10 cellular contexts compared by ENCODE assay signal in genomic region chr4:107037188-107037587, GRCh38. TPM values are rescaled to one million over a fixed set of nuclear protein-coding genes. Genes with fewer than 3 reads are reported as not detected.
DNase-seq lines count a peak whose midpoint lies in the region; ATAC-seq, FAIRE-seq and TF ChIP-seq lines count a peak whose summit lies in the region.
"Had no signal": no experiment of that assay in that cellular context is flagged by ENCODE, and none has a peak within 500 bp of the region (broad histone marks: within the 10 kb centered on the region; RNA-seq: fewer than 3 reads in every experiment).

No MANE protein-coding gene starts in this region.

- no peak overlapping the region for H2AFZ ChIP-seq in GM12878 (ENCODE audit: control insufficient read depth, low read depth, low read length)

- H3K9ac ChIP-seq in GM12878 (ENCODE audit: control insufficient read depth, insufficient read depth, low read length): no peak overlapping the region

- intact Hi-C loops in GM12878 (cut with micrococcal nuclease; ENCODE audit: unreplicated experiment): no loop called here
- intact Hi-C loops in testis (cut with DNase I; ENCODE audit: low total_unique reads): no loop called here

- POLR2A ChIA-PET in GM12878 (lab: Charles Lee): no interaction called here

- no peak overlapping the region for H3K4me3 ChIP-seq in GM12878
- no peak overlapping the region for H3K4me3 ChIP-seq in testis

- H3K79me2 ChIP-seq in GM12878 (ENCODE audit: control insufficient read depth, insufficient read depth, low read length): no peaks in the 10 kb centered on the region

- peak; percentile 20 to 27 (median 20); a peak in 5 of 6 replicates for TF ChIP-seq CTCF in GM12878 (IDR thresholded peaks at IDR 0.05 in 2 of 3, conservative IDR thresholded peaks at IDR 0.05 in 1 of 3; ENCODE audit: control insufficient read depth in 2 of 3, extremely low read depth in 1 of 3, insufficient read depth in 1 of 3, low read depth in 3 of 3, low read length in 3 of 3)
- peak in 1 of 3 experiments; percentile 24 for TF ChIP-seq CTCF in testis (IDR thresholded peaks at IDR 0.05)

- 0 out of 2 replicates have a peak, but pooled peaks cover 2% of the 10 kb centered on the region for H4K20me1 ChIP-seq in GM12878 (ENCODE audit: control insufficient read depth, insufficient read depth)

- FAIRE-seq in GM12878 (lab: Jason Lieb, UNC): no peak

- no peak for TF ChIP-seq EP300 in GM12878 (IDR thresholded peaks at IDR 0.05; ENCODE audit: borderline replicate concordance in 1 of 2, control insufficient read depth in 1 of 2, low read depth in 2 of 2, low read length in 2 of 2)

- in situ Hi-C loops in GM12878 (cut with MboI): loop anchor here (25.0 kb wide), 1 partner anchor 700 kb away; no protein-coding TSS in a partner anchor

- WGBS in GM12878 (ENCODE audit: insufficient coverage, insufficient replicate concordance, low lambda C conversion rate, missing lambda C conversion rate): 1% methylated on average over 19 of the region's 19 CpGs
- 0 to 1% methylated on average over 19 of the region's 19 CpGs for WGBS in testis, 2 donors

- H3K36me3 ChIP-seq in GM12878 (ENCODE audit: control insufficient read depth in 2 of 2, insufficient read depth in 2 of 2, low read length in 1 of 2) (no peaks in the 10 kb centered on the region), testis (ENCODE audit: low read depth, missing control alignments) (no peaks in the 10 kb centered on the region)

- H3K27ac ChIP-seq in GM12878 (ENCODE audit: control insufficient read depth, insufficient read depth) (no peak overlapping the region), testis (no peak overlapping the region)

- BruUV-seq in GM12878 (replicated peaks; lab: Mats Ljungman, UMichigan): no TSS peak

- H3K4me1 ChIP-seq in GM12878 (ENCODE audit: control insufficient read depth, insufficient read depth, low read length) (peaks cover 6% of the 10 kb centered on the region), testis (peaks cover 25% of the 10 kb centered on the region)

- H3K27me3 ChIP-seq in GM12878 (replicated peaks in 1 of 2; ENCODE audit: control insufficient read depth in 2 of 2, insufficient read depth in 2 of 2, low read length in 1 of 2) (peaks cover 26% of the 10 kb centered on the region in 2 experiments), testis (no peaks in the 10 kb centered on the region)

- SMC1A ChIA-PET in GM12878 (lab: Charles Lee; ENCODE audit: uncharacterized antibody, unreplicated experiment): interaction anchor here (1.2 to 2.1 kb wide), 2 partner anchors 20 to 145 kb away, joined by 3 to 4 read pairs; no protein-coding TSS in a partner anchor

- peak; percentile 48; the same call in 2 of the 3 replicates for ATAC-seq in GM12878
- ATAC-seq in HG03439 (IDR thresholded peaks at IDR 0.05; ENCODE audit: unreplicated experiment): no peak

- CTCF ChIA-PET in GM12878 (lab: Yijun Ruan, JAX): interaction anchor here (0.6 to 1.0 kb wide), 2 partner anchors 146 to 1447 kb away, joined by 3 to 4 read pairs; no protein-coding TSS in a partner anchor

- no peaks in the 10 kb centered on the region for H3K9me3 ChIP-seq in GM12878 (replicated peaks; ENCODE audit: control insufficient read depth, insufficient read depth, low read length)
- no peaks in the 10 kb centered on the region for H3K9me3 ChIP-seq in testis

- H3K4me2 ChIP-seq in GM12878 (ENCODE audit: control insufficient read depth, insufficient read depth): no peak overlapping the region

- RAD21 ChIA-PET in GM12878 (lab: Charles Lee; ENCODE audit: unreplicated experiment): no interaction called here

- DNase-seq in D341Med (ENCODE audit: low spot score) (peak; percentile 75), HK-2 (ENCODE audit: unreplicated experiment) (peak; percentile 32), GM12878 (ENCODE audit: low read depth, low spot score) (no peak), kidney glomerular epithelial cell (lab: John Stamatoyannopoulos, UW) (peak; percentile 18), testis (peak; percentile 62), LoVo (ENCODE audit: low spot score) (no peak)
- no peak for DNase-seq in activated CD4-positive, alpha-beta T cell treated with anti-CD3 and anti-CD28 coated beads, Interleukin-2, amount 50 U/mL, for 1 hour

- no peak for TF ChIP-seq RAD21 in GM12878 (IDR thresholded peaks at IDR 0.05; ENCODE audit: insufficient read depth, low read depth, low read length)

- TF ChIP-seq POLR2A in GM12878 (IDR thresholded peaks at IDR 0.05; ENCODE audit: low read depth, low read length) (no peak), testis (IDR thresholded peaks at IDR 0.05) (no peak)

TF ChIP-seq in GM12878, 131 proteins besides CTCF, POLR2A, EP300 and RAD21:
- TF ChIP-seq USF1 (IDR thresholded peaks at IDR 0.05; ENCODE audit: borderline replicate concordance, extremely low read length, insufficient read depth, low read depth, low read length) (no peak), ESRRA (IDR thresholded peaks at IDR 0.05; ENCODE audit: low read length) (no peak), BCL11A (IDR thresholded peaks at IDR 0.05; ENCODE audit: low read depth, low read length) (no peak), RUNX3 (IDR thresholded peaks at IDR 0.05; ENCODE audit: low read length) (no peak), YY1 (IDR thresholded peaks at IDR 0.05; ENCODE audit: low read depth, low read length) (no peak), SKIL (IDR thresholded peaks at IDR 0.05; ENCODE audit: low read depth, poor library complexity, severe bottlenecking) (no peak)

RNA-seq across cellular contexts. Expression of gene DKK2, which starts 1.1 kb away (rescaled TPM):
- total RNA-seq in GM12878 (2013; cell fraction: nucleolus; rRNA removed): not detected in 2 replicates
- total RNA-seq in GM12878 (2014; rRNA removed) (not detected in 2 replicates), GM12878 (2014; rRNA removed; fragmentation: Illumina TruSeq; extraction: Trizol) (not detected in 2 replicates), GM12878 (2021) (not detected in 2 replicates), testis (under 1 TPM in 1 of 2 donors, not detected in 1; 0.62 TPM)
- not detected for polyA plus RNA-seq in GM12878 (2011; ENCODE audit: low read depth)
- polyA plus RNA-seq in GM12878 (2011; rRNA removed) (not detected in 2 replicates), GM12878 (2014; fragmentation: Illumina TruSeq; extraction: Trizol) (not detected in 2 replicates), GM12878 (2014; fragmentation: Nextera tagmentation; extraction: Ambion mirVana) (not detected), GM12878 (2014; rRNA removed) (not detected in 2 replicates), GM12878 (2016; fragmentation: Nextera tagmentation; extraction: Ambion mirVana) (not detected), testis (ENCODE audit: insufficient read depth, low read depth, low replicate concordance) (0.21 TPM)
- not detected in 2 replicates for polyA plus RNA-seq in GM12878 (2011; cell fraction: cytosol; rRNA removed)
- 0.12 TPM in 1 of 2 replicates, not detected in the other for polyA plus RNA-seq in GM12878 (2011; cell fraction: nucleus; rRNA removed)
- not detected in 2 replicates for polyA plus RNA-seq in GM12878 (2012)
- not detected in 2 replicates for polyA minus RNA-seq in GM12878 (2011; rRNA and poly(A)+ RNA removed)
- polyA minus RNA-seq in GM12878 (2011; cell fraction: cytosol; rRNA and poly(A)+ RNA removed): not detected in 2 replicates
- not detected in 2 replicates for polyA minus RNA-seq in GM12878 (2011; cell fraction: nucleus; rRNA and poly(A)+ RNA removed)
- total RNA-seq: mononuclear cell, NCI-H460 had no signal

Comparison
In these comparisons a context has a peak if more than half of its experiments do, and no peak if none do; other contexts are left out.
1. DNase-seq: peak in D341Med (single experiment), HK-2 (single experiment), kidney glomerular epithelial cell (single experiment) and testis (single experiment); none in GM12878 (single experiment), LoVo (single experiment) and activated CD4-positive, alpha-beta T cell treated with anti-CD3 and anti-CD28 coated beads, Interleukin-2, amount 50 U/mL, for 1 hour (single experiment).